28 cellular contexts compared by ENCODE assay signal in the genomic region with DNA sequence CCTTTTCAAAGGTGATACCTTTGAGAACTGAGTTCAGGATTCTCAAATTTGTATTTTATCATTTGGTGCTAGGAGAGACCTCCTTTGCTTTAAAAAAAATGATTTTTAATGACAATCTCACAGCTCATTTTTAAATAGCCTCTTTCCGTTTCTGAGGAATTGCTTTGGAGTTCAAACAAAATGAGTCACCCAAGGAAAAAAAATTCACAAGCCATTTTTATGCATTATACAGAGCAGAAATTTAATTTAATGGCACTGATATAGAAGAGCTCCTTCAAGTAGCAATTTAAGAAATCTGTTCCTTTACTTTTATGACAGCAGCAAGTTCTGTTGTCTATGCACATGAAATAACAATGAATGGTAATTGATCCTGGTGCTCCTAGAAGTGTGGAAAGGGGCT.
DNase-seq lines count a peak whose midpoint lies in the region; ATAC-seq and TF ChIP-seq lines count a peak whose summit lies in the region.
"Had no signal": no experiment of that assay in that cellular context is flagged by ENCODE, and none has a peak within 500 bp of the region (broad histone marks: within the 10 kb centered on the region; RNA-seq: fewer than 3 reads in every experiment).

No MANE protein-coding gene starts in this region.

- H2BK20ac ChIP-seq in IMR-90 (ENCODE audit: low read depth, low read length) = 0 out of 2 replicates have a peak overlapping the region, but pooled peaks have one; percentile 74

- no peak overlapping the region for H2BK5ac ChIP-seq in IMR-90 (ENCODE audit: low read depth, low read length, poor library complexity, severe bottlenecking)
- no peak overlapping the region for H2BK5ac ChIP-seq in mesenchymal stem cell (ENCODE audit: low read depth, low read length, poor library complexity, severe bottlenecking)

- 0 out of 4 replicates have a peak overlapping the region, but pooled peaks of 1 of the 2 experiments have one; percentile 2 for H4K8ac ChIP-seq in IMR-90 (ENCODE audit: low read depth in 2 of 2, low read length in 2 of 2)
- no peak overlapping the region for H4K8ac ChIP-seq in mesenchymal stem cell (ENCODE audit: low read length)

- no peak overlapping the region for H3K56ac ChIP-seq in IMR-90 (ENCODE audit: extremely low read depth, insufficient read depth, low read length)

- H2AK9ac ChIP-seq in IMR-90 (replicated peaks; ENCODE audit: low read depth, low read length, poor library complexity) = no peak overlapping the region

- H3K4me1 ChIP-seq in IMR-90 (ENCODE audit: control insufficient read depth, insufficient read depth, low read length) = peaks cover 8% of the 10 kb centered on the region; the same call in 1 of the 2 replicates
- no peaks in the 10 kb centered on the region for H3K4me1 ChIP-seq in mesenchymal stem cell (ENCODE audit: control insufficient read depth, insufficient read depth, low read depth, low read length)
- H3K4me1 ChIP-seq: Peyer's patch had no signal

- no CpG with 5 or more reads among the region's 1 CpG for WGBS in IMR-90 (ENCODE audit: extremely low coverage in 2 of 2, insufficient read length in 1 of 2), 2 experiments
- 71% methylated on average over 1 of the region's 1 CpG for WGBS in mesenchymal stem cell

- H3K27me3 ChIP-seq in BJ (ENCODE audit: control insufficient read depth, insufficient read depth, low read length) = no peaks in the 10 kb centered on the region
- H3K27me3 ChIP-seq in IMR-90 (ENCODE audit: control insufficient read depth, insufficient read depth, low read length) = no peaks in the 10 kb centered on the region
- no peaks in the 10 kb centered on the region for H3K27me3 ChIP-seq in mesenchymal stem cell (ENCODE audit: control insufficient read depth in 1 of 2, insufficient read depth in 1 of 2, low read length in 2 of 2)
- H3K27me3 ChIP-seq: ovary, Peyer's patch had no signal

- no peak overlapping the region for H2BK12ac ChIP-seq in mesenchymal stem cell (ENCODE audit: low read length in 2 of 2)

- BruUV-seq in IMR-90 (replicated peaks; lab: Mats Ljungman, UMichigan) = no TSS peak

- TF ChIP-seq POLR2A in IMR-90 (IDR thresholded peaks at IDR 0.05; ENCODE audit: low read depth, low read length) = no peak

- peak overlapping the region; percentile 77; the same call in 1 of the 2 replicates for H4K5ac ChIP-seq in IMR-90 (ENCODE audit: low read depth, low read length)

- no peaks in the 10 kb centered on the region for H3K36me3 ChIP-seq in BJ (ENCODE audit: control insufficient read depth, insufficient read depth, low read length)
- H3K36me3 ChIP-seq in IMR-90 (ENCODE audit: control insufficient read depth, insufficient read depth, low read length) = no peaks in the 10 kb centered on the region
- no peaks in the 10 kb centered on the region for H3K36me3 ChIP-seq in mesenchymal stem cell (ENCODE audit: control insufficient read depth in 1 of 2, insufficient read depth in 2 of 2, low read depth in 1 of 2, low read length in 2 of 2)
- H3K36me3 ChIP-seq: left ventricle myocardium inferior, ovary, Peyer's patch had no signal

- H3K9ac ChIP-seq in IMR-90 (ENCODE audit: low read depth, low read length) (no peak overlapping the region), mesenchymal stem cell (ENCODE audit: low read length) (peak overlapping the region; percentile 55)

- H2BK15ac ChIP-seq in IMR-90 (ENCODE audit: low read depth, low read length) = no peak overlapping the region
- no peak overlapping the region for H2BK15ac ChIP-seq in mesenchymal stem cell (ENCODE audit: low read depth, poor library complexity, severe bottlenecking)

- no peaks in the 10 kb centered on the region for H3K9me3 ChIP-seq in IMR-90 (ENCODE audit: control insufficient read depth, insufficient read depth, low read length)
- H3K9me3 ChIP-seq in mesenchymal stem cell (ENCODE audit: control insufficient read depth, low read length) = no peaks in the 10 kb centered on the region
- H3K9me3 ChIP-seq: left ventricle myocardium inferior, ovary, Peyer's patch had no signal

- TF ChIP-seq RAD21 in IMR-90 (IDR thresholded peaks at IDR 0.05; ENCODE audit: low read length) = no peak

- TF ChIP-seq CTCF in BJ (IDR thresholded peaks at IDR 0.05; ENCODE audit: insufficient read depth, low read depth, low read length) (no peak), IMR-90 (conservative IDR thresholded peaks at IDR 0.05; ENCODE audit: low read depth, low read length) (no peak)

- H3K14ac ChIP-seq in IMR-90 (replicated peaks; ENCODE audit: low read depth, low read length) (no peak overlapping the region), mesenchymal stem cell (ENCODE audit: low read length in 2 of 2) (no peak overlapping the region)

- H2AK5ac ChIP-seq in IMR-90 (ENCODE audit: low read depth, low read length) (no peak overlapping the region), mesenchymal stem cell (ENCODE audit: low read length, severe bottlenecking) (no peak overlapping the region)

- no peaks in the 10 kb centered on the region for H3K9me1 ChIP-seq in IMR-90 (ENCODE audit: insufficient read depth, low read length)

- H2AFZ ChIP-seq in IMR-90 (replicated peaks; ENCODE audit: low read length, poor library complexity) (no peak overlapping the region), mesenchymal stem cell (ENCODE audit: low read depth, low read length) (no peak overlapping the region)

- H3K27ac ChIP-seq in IMR-90 (ENCODE audit: insufficient read depth, low read length) (no peak overlapping the region), caudate nucleus (ENCODE audit: low read depth, low read length) (peak overlapping the region; percentile 52), mesenchymal stem cell (ENCODE audit: low read length, poor library complexity, severe bottlenecking) (no peak overlapping the region)
- H3K27ac ChIP-seq: left ventricle myocardium inferior, ovary, Peyer's patch had no signal

- H3K4me3 ChIP-seq in BJ (ENCODE audit: low read depth, low read length) (no peak overlapping the region), IMR-90 (ENCODE audit: insufficient read depth, low read depth, low read length) (no peak overlapping the region), mesenchymal stem cell (ENCODE audit: insufficient read depth in 1 of 2, low read depth in 1 of 2, low read length in 2 of 2) (no peak overlapping the region)
- H3K4me3 ChIP-seq: left ventricle myocardium inferior, ovary, Peyer's patch had no signal

- H2BK120ac ChIP-seq in IMR-90 (ENCODE audit: low read depth, low read length) = peak overlapping the region; percentile 44; the same call in 1 of the 2 replicates
- H2BK120ac ChIP-seq in mesenchymal stem cell (ENCODE audit: low read depth, low read length) = no peak overlapping the region

- ATAC-seq in IMR-90 (ENCODE audit: low read depth) = peak; percentile 66; the same call in 1 of the 2 replicates
- ATAC-seq in HG03095 (IDR thresholded peaks at IDR 0.05; ENCODE audit: unreplicated experiment) = no peak
- ATAC-seq: activated naive CD8-positive, alpha-beta T cell treated with anti-CD3 and anti-CD28 coated beads, Interleukin-2, amount 50 U/mL, for 24 hours; natural killer cell treated with Interleukin-12 subunit alpha and Interleukin-12 subunit beta and Interleukin-15 and Interleukin-18, amount 100 ng/mL, for 72 hours; right cardiac atrium; T-cell had no signal

- 0 out of 2 replicates have a peak overlapping the region, but pooled peaks have one; percentile 42 for H3K4me2 ChIP-seq in IMR-90 (ENCODE audit: low read depth, low read length)
- H3K4me2 ChIP-seq in mesenchymal stem cell (ENCODE audit: low read length, poor library complexity, severe bottlenecking) = no peak overlapping the region

- DNase-seq in BJ (ENCODE audit: low read depth) (peak; percentile 17), IMR-90 (peak; percentile 40), caudate nucleus (lab: John Stamatoyannopoulos, UW) (no peak), mesenchymal stem cell (no peak), T1000 (lab: John Stamatoyannopoulos, UW) (no peak), NCI-H69 (lab: John Stamatoyannopoulos, UW) (no peak), activated gamma-delta T cell treated with Interleukin-2 at 50 U/mL for 16 hours (no peak)
- DNase-seq: ACHN; activated CD4-positive, alpha-beta memory T cell treated with anti-CD3 and anti-CD28 coated beads, Interleukin-2, amount 10 ng/mL, durations not matched to agents 7 days and 5 days; activated effector memory CD4-positive, alpha-beta T cell treated with Interleukin-2 at 50 U/mL for 16 hours; activated naive CD8-positive, alpha-beta T cell treated with anti-CD3 and anti-CD28 coated beads, Interleukin-2, amount 50 U/mL, for 24 hours; cortex of kidney; GOT3; KG1; left ventricle myocardium inferior; midbrain; NCI-H1436 treated with DMSO at 0.1 percent for 48 hours; NCI-H2171 treated with DMSO at 0.1 percent for 48 hours; NCI-H524 treated with DMSO at 0.1 percent for 48 hours; ovary; Peyer's patch; right cardiac atrium; stimulated activated CD4-positive, alpha-beta T cell treated with anti-CD3 and anti-CD28 coated beads, Interleukin-12 subunit alpha, Interleukin-12 subunit beta, amount 100 ng/mL, for 4 hours; stimulated activated CD4-positive, alpha-beta T cell treated with anti-CD3 and anti-CD28 coated beads, Interleukin-4, amount 100 ng/mL, for 4 hours; stimulated activated naive CD4-positive, alpha-beta T cell; T-cell had no signal

- peak overlapping the region; percentile 74; the same call in 1 of the 2 replicates for H3K18ac ChIP-seq in IMR-90 (ENCODE audit: low read depth, low read length)
- H3K18ac ChIP-seq in mesenchymal stem cell (ENCODE audit: low read depth in 1 of 2, low read length in 2 of 2) = no peak overlapping the region

- intact Hi-C loops in IMR-90 (cut with micrococcal nuclease) = no loop called here

- CTCF ChIA-PET in BJ (lab: Yijun Ruan, JAX) (no interaction called here), IMR-90 (lab: Yijun Ruan, JAX) (no interaction called here)

- H3K4ac ChIP-seq in IMR-90 (ENCODE audit: low read depth, low read length) (peak overlapping the region; percentile 52; the same call in 1 of the 2 replicates), mesenchymal stem cell (ENCODE audit: low read depth in 1 of 2, low read length in 2 of 2) (no peak overlapping the region)

- H3K23ac ChIP-seq in IMR-90 (ENCODE audit: low read depth, low read length) (no peak overlapping the region), mesenchymal stem cell (ENCODE audit: low read length in 2 of 2) (no peak overlapping the region)

- H4K91ac ChIP-seq in IMR-90 (ENCODE audit: insufficient read depth, low read depth, low read length) = no peak overlapping the region
- H4K91ac ChIP-seq in mesenchymal stem cell (ENCODE audit: low read length) = no peak overlapping the region

- no peaks in the 10 kb centered on the region for H4K20me1 ChIP-seq in IMR-90 (ENCODE audit: insufficient read depth, low read length)

- POLR2A ChIA-PET in BJ (lab: Charles Lee) (no interaction called here), IMR-90 (lab: Charles Lee; ENCODE audit: unreplicated experiment) (no interaction called here)

- dilution Hi-C loops in IMR-90 (cut with HindIII; ENCODE audit: low sequenced_read_pairs, unreplicated experiment) = no loop called here

- in situ Hi-C loops in IMR-90 (cut with MboI; ENCODE audit: low sequenced_read_pairs) = no loop called here

- H3K79me1 ChIP-seq in IMR-90 (ENCODE audit: low read depth in 1 of 2, low read length in 2 of 2) (no peaks in the 10 kb centered on the region), mesenchymal stem cell (replicated peaks; ENCODE audit: low read length, poor library complexity, severe bottlenecking) (no peaks in the 10 kb centered on the region)

TF ChIP-seq in IMR-90, 13 proteins besides CTCF, POLR2A, EP300 and RAD21 (continues in another document):
- TF ChIP-seq SMC3 (IDR thresholded peaks at IDR 0.05; ENCODE audit: low read depth, low read length) = no peak

Comparison
In these comparisons a context has a peak if more than half of its experiments do, and no peak if none do; other contexts are left out.
1. DNase-seq: peak in BJ (single experiment) and IMR-90 (single experiment); none in caudate nucleus (0 of 61), mesenchymal stem cell (single experiment), T1000 (single experiment), NCI-H69 (single experiment) and activated gamma-delta T cell treated with Interleukin-2 at 50 U/mL for 16 hours (single experiment).